ENCODE assay signal across 14 cellular contexts in genomic region chr5:13350754-13351153, GRCh38.
DNase-seq lines count a peak whose midpoint lies in the region.
"Had no signal": no experiment of that assay in that cellular context is flagged by ENCODE, and none has a peak within 500 bp of the region (broad histone marks: within the 10 kb centered on the region; RNA-seq: fewer than 3 reads in every experiment).

No MANE protein-coding gene starts in this region.

- DNase-seq in ELR (ENCODE audit: low read depth) (peak; percentile 14), LHCN-M2 (ENCODE audit: low read depth) (peak; percentile 51), astrocyte of the hippocampus (ENCODE audit: low read depth, low spot score) (peak; percentile 35), renal cortical epithelial cell (ENCODE audit: low read depth) (peak; percentile 75), NAMALWA (ENCODE audit: low spot score) (no peak)
- DNase-seq in activated CD4-positive, alpha-beta memory T cell treated with anti-CD3 and anti-CD28 coated beads for 36 hours = no peak
- no peak for DNase-seq in activated effector memory CD4-positive, alpha-beta T cell treated with anti-CD3 and anti-CD28 coated beads, Interleukin-2, amount 50 U/mL, for 16 hours
- DNase-seq: ACHN; CD8-positive, alpha-beta T cell; H9; MV-4-11; NCI-H1694; NCI-H2107 had no signal

- CTCF ChIA-PET in activated CD4-positive, alpha-beta memory T cell treated with anti-CD3 and anti-CD28 coated beads for 36 hours (lab: Charles Lee) = no interaction called here

- H3K27me3 Mint-ChIP-seq in activated CD4-positive, alpha-beta memory T cell treated with anti-CD3 and anti-CD28 coated beads for 36 hours = no peaks in the 10 kb centered on the region
- H3K27me3 Mint-ChIP-seq: IgD-negative memory B cell had no signal

- no peaks in the 10 kb centered on the region for H3K4me1 Mint-ChIP-seq in activated CD4-positive, alpha-beta memory T cell treated with anti-CD3 and anti-CD28 coated beads for 36 hours (ENCODE audit: low read depth)
- H3K4me1 Mint-ChIP-seq: H9, IgD-negative memory B cell had no signal

- H3K4me3 Mint-ChIP-seq in activated CD4-positive, alpha-beta memory T cell treated with anti-CD3 and anti-CD28 coated beads for 36 hours = no peak overlapping the region
- H3K4me3 Mint-ChIP-seq: CD8-positive, alpha-beta T cell; H9; IgD-negative memory B cell had no signal

- H3K9me3 Mint-ChIP-seq in activated CD4-positive, alpha-beta memory T cell treated with anti-CD3 and anti-CD28 coated beads for 36 hours = peaks cover 6% of the 10 kb centered on the region
- H3K9me3 Mint-ChIP-seq: H9 had no signal

- H3K36me3 Mint-ChIP-seq in activated CD4-positive, alpha-beta memory T cell treated with anti-CD3 and anti-CD28 coated beads for 36 hours = no peaks in the 10 kb centered on the region
- H3K36me3 Mint-ChIP-seq: CD8-positive, alpha-beta T cell; IgD-negative memory B cell had no signal

- intact Hi-C loops in activated CD4-positive, alpha-beta memory T cell treated with anti-CD3 and anti-CD28 coated beads for 36 hours (cut with micrococcal nuclease) = no loop called here

- POLR2A ChIA-PET in activated CD4-positive, alpha-beta memory T cell treated with anti-CD3 and anti-CD28 coated beads for 36 hours (lab: Charles Lee) = no interaction called here

- H3K27ac Mint-ChIP-seq in activated CD4-positive, alpha-beta memory T cell treated with anti-CD3 and anti-CD28 coated beads for 36 hours = no peak overlapping the region
- H3K27ac Mint-ChIP-seq: CD8-positive, alpha-beta T cell; H9; IgD-negative memory B cell had no signal

Comparison
In these comparisons a context has a peak if more than half of its experiments do, and no peak if none do; other contexts are left out.
1. DNase-seq: peak in ELR (single experiment), LHCN-M2 (single experiment), astrocyte of the hippocampus (single experiment) and renal cortical epithelial cell (single experiment); none in NAMALWA (single experiment), activated CD4-positive, alpha-beta memory T cell treated with anti-CD3 and anti-CD28 coated beads for 36 hours (single experiment) and activated effector memory CD4-positive, alpha-beta T cell treated with anti-CD3 and anti-CD28 coated beads, Interleukin-2, amount 50 U/mL, for 16 hours (single experiment).